In genomic region chr11:70650075-70650909, GRCh38 we compare ENCODE assay signal across 10 cellular contexts.
DNase-seq lines count a peak whose midpoint lies in the region; ATAC-seq, FAIRE-seq and TF ChIP-seq lines count a peak whose summit lies in the region.
"Had no signal": no experiment of that assay in that cellular context is flagged by ENCODE, and none has a peak within 500 bp of the region (broad histone marks: within the 10 kb centered on the region; RNA-seq: fewer than 3 reads in every experiment).

No MANE protein-coding gene starts in this region.

- DNase-seq in activated CD4-positive, alpha-beta T cell treated with anti-CD3 and anti-CD28 coated beads for 48 hours = peak; percentile 57
- no peak for DNase-seq in activated CD4-positive, alpha-beta T cell treated with anti-CD3 and anti-CD28 coated beads for 1 hour
- DNase-seq in bronchial epithelial cell (ENCODE audit: low read depth) (peak; percentile 54), lung microvascular endothelial cell (ENCODE audit: low read depth in 2 of 2) (peak; percentile 73 to 79), thyroid gland (peak; percentile 57 to 75)

- TF ChIP-seq CTCF in bronchial epithelial cell (IDR thresholded peaks at IDR 0.05; ENCODE audit: insufficient read depth, low read length, severe bottlenecking) (no peak), thyroid gland (IDR thresholded peaks at IDR 0.05) (no peak)

- TF ChIP-seq POLR2A in thyroid gland (IDR thresholded peaks at IDR 0.05) = no peak

- no peak overlapping the region for H3K27ac ChIP-seq in thyroid gland
- H3K27ac ChIP-seq: C4-2B, skin epidermis had no signal

- no peaks in the 10 kb centered on the region for H3K4me1 ChIP-seq in thyroid gland

- H3K4me3 ChIP-seq in bronchial epithelial cell (ENCODE audit: low read depth, low read length) (no peak overlapping the region), thyroid gland (replicated peaks in 1 of 3) (no peak overlapping the region)
- H3K4me3 ChIP-seq: skin epidermis had no signal

- intact Hi-C loops in thyroid gland (cut with DNase I) = no loop called here

- WGBS in thyroid gland, 2 donors = 58 to 62% methylated on average over 4 of the region's 4 CpGs

- no peak for ATAC-seq in GM19328 (IDR thresholded peaks at IDR 0.05; ENCODE audit: unreplicated experiment)
- ATAC-seq in HG03196 (IDR thresholded peaks at IDR 0.05; ENCODE audit: unreplicated experiment) = no peak

- no peaks in the 10 kb centered on the region for H3K27me3 ChIP-seq in bronchial epithelial cell (ENCODE audit: control insufficient read depth, insufficient read depth, low read length)
- H3K27me3 ChIP-seq in thyroid gland = no peaks in the 10 kb centered on the region

- FAIRE-seq in bronchial epithelial cell (lab: Jason Lieb, UNC) = peak; percentile 43

- H3K9me3 ChIP-seq in thyroid gland = no peaks in the 10 kb centered on the region

- no peaks in the 10 kb centered on the region for H3K36me3 ChIP-seq in bronchial epithelial cell (ENCODE audit: control insufficient read depth, insufficient read depth, low read length)
- H3K36me3 ChIP-seq in thyroid gland = no peaks in the 10 kb centered on the region

TF ChIP-seq in PFSK-1, 5 proteins besides CTCF, POLR2A, EP300 and RAD21:
- TF ChIP-seq POLR2AphosphoS5 (IDR thresholded peaks at IDR 0.05; ENCODE audit: low read depth, low read length) = no peak
- TF ChIP-seq SIN3A (IDR thresholded peaks at IDR 0.05; ENCODE audit: borderline replicate concordance, insufficient read depth, low read length) = peak; percentile 93; the same call in 1 of the 2 replicates
- TF ChIP-seq REST (IDR thresholded peaks at IDR 0.05; ENCODE audit: insufficient read depth in 1 of 2, low read depth in 2 of 2, low read length in 2 of 2) = peak; percentile 94 to 98
